Comparison of ENCODE assay signal across 17 cellular contexts in genomic region chr10:124559372-124560132, GRCh38.
DNase-seq lines count a peak whose midpoint lies in the region; ATAC-seq, FAIRE-seq and TF ChIP-seq lines count a peak whose summit lies in the region.
"Had no signal": no experiment of that assay in that cellular context is flagged by ENCODE, and none has a peak within 500 bp of the region (broad histone marks: within the 10 kb centered on the region; RNA-seq: fewer than 3 reads in every experiment).

No MANE protein-coding gene starts in this region.

- H3K27me3 ChIP-seq in K562 (ENCODE audit: control insufficient read depth in 2 of 2, insufficient read depth in 2 of 2, low read length in 2 of 2) (peaks cover 0 to 31% of the 10 kb centered on the region in 2 experiments; a peak in 3 of 5 replicates), heart left ventricle (no peaks in the 10 kb centered on the region), tibial nerve (no peaks in the 10 kb centered on the region), MG63 (no peaks in the 10 kb centered on the region)

- no peaks in the 10 kb centered on the region for H4K20me1 ChIP-seq in K562 (replicated peaks; ENCODE audit: control insufficient read depth, insufficient read depth, low read length)

- H3K4me1 Mint-ChIP-seq in osteocyte (ENCODE audit: unreplicated experiment), result peaks cover 42% of the 10 kb centered on the region
- no peaks in the 10 kb centered on the region for H3K4me1 Mint-ChIP-seq in activated CD4-positive, alpha-beta memory T cell treated with anti-CD3 and anti-CD28 coated beads, Interleukin-2, amount 10 ng/mL, durations not matched to agents 7 days and 5 days
- H3K4me1 Mint-ChIP-seq: activated T-helper 17 cell treated with anti-CD3 and anti-CD28 coated beads, Interleukin-2, amount 50 U/mL, for 72 hours had no signal

- in situ Hi-C loops in K562 (cut with MboI), result no loop called here

- peaks cover 4% of the 10 kb centered on the region for H3K27me3 Mint-ChIP-seq in osteocyte (ENCODE audit: unreplicated experiment)
- H3K27me3 Mint-ChIP-seq in activated CD4-positive, alpha-beta memory T cell treated with anti-CD3 and anti-CD28 coated beads, Interleukin-2, amount 10 ng/mL, durations not matched to agents 7 days and 5 days, result peaks cover 3% of the 10 kb centered on the region
- H3K27me3 Mint-ChIP-seq: activated T-helper 17 cell treated with anti-CD3 and anti-CD28 coated beads, Interleukin-2, amount 50 U/mL, for 72 hours; B cell had no signal

- TF ChIP-seq CTCF in K562 (IDR thresholded peaks at IDR 0.05 in 2 of 3, conservative IDR thresholded peaks at IDR 0.05 in 1 of 3; ENCODE audit: insufficient read depth in 2 of 3, low read depth in 1 of 3, low read length in 3 of 3) (no peak), heart left ventricle (IDR thresholded peaks at IDR 0.05) (no peak), osteocyte (IDR thresholded peaks at IDR 0.05) (no peak), tibial nerve (IDR thresholded peaks at IDR 0.05) (no peak)

- TF ChIP-seq POLR2A in K562 (conservative IDR thresholded peaks at IDR 0.05), result no peak
- no peak for TF ChIP-seq POLR2A in heart left ventricle (IDR thresholded peaks at IDR 0.05)
- TF ChIP-seq POLR2A in tibial nerve (IDR thresholded peaks at IDR 0.05), result no peak

- H3K9me3 ChIP-seq in K562 (replicated peaks; ENCODE audit: control insufficient read depth, insufficient read depth, low read depth, low read length), result no peaks in the 10 kb centered on the region
- H3K9me3 ChIP-seq in heart left ventricle, result peaks cover 0 to 3% (median 0%) of the 10 kb centered on the region in 12 donors
- peaks cover 0 to 7% (median 0%) of the 10 kb centered on the region in 4 donors for H3K9me3 ChIP-seq in tibial nerve
- H3K9me3 ChIP-seq in MG63, result no peaks in the 10 kb centered on the region

- CTCF ChIA-PET in K562 (lab: Yijun Ruan, JAX; ENCODE audit: low intra/inter-chr PET ratio), result no interaction called here
- CTCF ChIA-PET in activated CD4-positive, alpha-beta memory T cell treated with anti-CD3 and anti-CD28 coated beads, Interleukin-2, amount 10 ng/mL, durations not matched to agents 7 days and 5 days (lab: Charles Lee), result no interaction called here

- no peak overlapping the region for H3K4me3 ChIP-seq in K562
- no peak overlapping the region for H3K4me3 ChIP-seq in heart left ventricle
- no peak overlapping the region for H3K4me3 ChIP-seq in tibial nerve
- H3K4me3 ChIP-seq in MG63, result no peak overlapping the region

- H2AFZ ChIP-seq in K562 (ENCODE audit: low read depth, low read length), result no peak overlapping the region

- ATAC-seq in K562 (no peak), heart left ventricle (no peak)
- ATAC-seq: activated T-helper 17 cell treated with anti-CD3 and anti-CD28 coated beads, Interleukin-2, amount 50 U/mL, for 72 hours had no signal

- no TSS peak for BruUV-seq in K562 (replicated peaks; lab: Mats Ljungman, UMichigan)

- H3K4me3 Mint-ChIP-seq in osteocyte (ENCODE audit: unreplicated experiment), result no peak overlapping the region
- H3K4me3 Mint-ChIP-seq in activated CD4-positive, alpha-beta memory T cell treated with anti-CD3 and anti-CD28 coated beads, Interleukin-2, amount 10 ng/mL, durations not matched to agents 7 days and 5 days, result no peak overlapping the region
- H3K4me3 Mint-ChIP-seq: activated T-helper 17 cell treated with anti-CD3 and anti-CD28 coated beads, Interleukin-2, amount 50 U/mL, for 72 hours; B cell had no signal

- no peak for DNase-seq in K562 (ENCODE audit: extremely low read depth in 1 of 4, low spot score in 3 of 4)
- DNase-seq in heart left ventricle, result peak in 3 of 5 donors; percentile 20 to 29 (median 24)
- DNase-seq in osteocyte (ENCODE audit: extremely low spot score, unreplicated experiment), result no peak
- no peak for DNase-seq in tibial nerve (ENCODE audit: low spot score in 2 of 2)
- no peak for DNase-seq in activated CD4-positive, alpha-beta memory T cell treated with anti-CD3 and anti-CD28 coated beads, Interleukin-2, amount 10 ng/mL, durations not matched to agents 7 days and 5 days
- DNase-seq in MG63, result no peak
- DNase-seq in NCI-H1105 (lab: John Stamatoyannopoulos, UW), result no peak
- DNase-seq in NCI-H2081 (lab: John Stamatoyannopoulos, UW), result no peak
- DNase-seq: effector CD4-positive, alpha-beta T cell; NCI-H187 treated with DMSO at 0.1 percent for 48 hours; NCI-H510A treated with DMSO at 0.1 percent for 48 hours; stimulated activated CD4-positive, alpha-beta T cell treated with anti-CD3 and anti-CD28 coated beads, Interleukin-2, amount 100 ng/mL, for 48 hours had no signal

- intact Hi-C loops in K562 (cut with micrococcal nuclease) (no loop called here), heart left ventricle (cut with DNase I) (loop anchor here in 5 of 10 donors (2.0 to 10.0 kb wide), 4 partner anchors 55 to 67 kb away; no protein-coding TSS in a partner anchor)

- H3K9ac ChIP-seq in K562 (ENCODE audit: insufficient read depth in 1 of 2, low read depth in 2 of 2, low read length in 2 of 2), result no peak overlapping the region

- no peak for TF ChIP-seq RAD21 in K562 (CRISPR knock-in tag; conservative IDR thresholded peaks at IDR 0.05 in 1 of 2, IDR thresholded peaks at IDR 0.05 in 1 of 2)

- no peaks in the 10 kb centered on the region for H3K79me2 ChIP-seq in K562 (ENCODE audit: control insufficient read depth, insufficient read depth, low read length)

- no peak overlapping the region for H3K4me2 ChIP-seq in K562 (ENCODE audit: insufficient read depth, low read length)

- no peak for FAIRE-seq in K562 (lab: Jason Lieb, UNC)
- FAIRE-seq: GM18507, TTC549 had no signal

- peak overlapping the region; percentile 75 for H3K27ac Mint-ChIP-seq in osteocyte (ENCODE audit: unreplicated experiment)
- H3K27ac Mint-ChIP-seq in activated CD4-positive, alpha-beta memory T cell treated with anti-CD3 and anti-CD28 coated beads, Interleukin-2, amount 10 ng/mL, durations not matched to agents 7 days and 5 days, result no peak overlapping the region
- H3K27ac Mint-ChIP-seq: activated T-helper 17 cell treated with anti-CD3 and anti-CD28 coated beads, Interleukin-2, amount 50 U/mL, for 72 hours had no signal

- no peak overlapping the region for H3K27ac ChIP-seq in K562 (ENCODE audit: extremely low read depth, low read depth, low read length)
- peak overlapping the region; percentile 56 to 90 (median 85) for H3K27ac ChIP-seq in heart left ventricle
- H3K27ac ChIP-seq in tibial nerve, result peak overlapping the region; percentile 37 to 94 (median 84)
- H3K27ac ChIP-seq: foreskin keratinocyte had no signal

- H3K36me3 ChIP-seq in K562 (ENCODE audit: control insufficient read depth, insufficient read depth, low read length), result no peaks in the 10 kb centered on the region
- H3K36me3 ChIP-seq in heart left ventricle, result no peaks in the 10 kb centered on the region
- H3K36me3 ChIP-seq in tibial nerve, result no peaks in the 10 kb centered on the region
- no peaks in the 10 kb centered on the region for H3K36me3 ChIP-seq in MG63

- POLR2A ChIA-PET in K562 (lab: Yijun Ruan, JAX), result no interaction called here
- POLR2A ChIA-PET in activated CD4-positive, alpha-beta memory T cell treated with anti-CD3 and anti-CD28 coated beads, Interleukin-2, amount 10 ng/mL, durations not matched to agents 7 days and 5 days (lab: Charles Lee), result no interaction called here

- 19% methylated on average over 11 of the region's 11 CpGs for WGBS in K562 (ENCODE audit: insufficient coverage, low coverage, missing lambda C conversion rate)
- WGBS in heart left ventricle, 4 donors, result 79 to 93% (median 88%) methylated on average over 8 to 11 of the region's 11 CpGs
- WGBS in tibial nerve, 2 donors, result 86 to 91% methylated on average over 9 to 11 of the region's 11 CpGs

- peaks cover 5% of the 10 kb centered on the region for H3K36me3 Mint-ChIP-seq in osteocyte (ENCODE audit: unreplicated experiment)
- no peaks in the 10 kb centered on the region for H3K36me3 Mint-ChIP-seq in activated CD4-positive, alpha-beta memory T cell treated with anti-CD3 and anti-CD28 coated beads, Interleukin-2, amount 10 ng/mL, durations not matched to agents 7 days and 5 days (ENCODE audit: low read depth)

- peaks cover 0 to 8% of the 10 kb centered on the region in 2 experiments; a peak in 2 of 5 replicates for H3K4me1 ChIP-seq in K562 (replicated peaks in 1 of 2; ENCODE audit: control insufficient read depth in 2 of 2, insufficient read depth in 2 of 2, low read length in 2 of 2)
- peaks cover 18 to 43% (median 32%) of the 10 kb centered on the region in 12 donors for H3K4me1 ChIP-seq in heart left ventricle
- peaks cover 0 to 36% (median 20%) of the 10 kb centered on the region in 4 donors for H3K4me1 ChIP-seq in tibial nerve
- H3K4me1 ChIP-seq: foreskin keratinocyte had no signal

- TF ChIP-seq EP300 in K562 (IDR thresholded peaks at IDR 0.05; ENCODE audit: low read length) (no peak), tibial nerve (IDR thresholded peaks at IDR 0.05) (no peak)

- H3K9me1 ChIP-seq in K562 (ENCODE audit: control insufficient read depth, insufficient read depth, low read length), result no peaks in the 10 kb centered on the region

- H3K9me3 Mint-ChIP-seq in osteocyte (ENCODE audit: unreplicated experiment), result peaks cover 5% of the 10 kb centered on the region
- H3K9me3 Mint-ChIP-seq in activated CD4-positive, alpha-beta memory T cell treated with anti-CD3 and anti-CD28 coated beads, Interleukin-2, amount 10 ng/mL, durations not matched to agents 7 days and 5 days, result no peaks in the 10 kb centered on the region
- H3K9me3 Mint-ChIP-seq: activated T-helper 17 cell treated with anti-CD3 and anti-CD28 coated beads, Interleukin-2, amount 50 U/mL, for 72 hours had no signal

TF ChIP-seq in K562, 482 proteins besides CTCF, POLR2A, EP300 and RAD21:
- TF ChIP-seq SNRNP70 (optimal IDR thresholded peaks at IDR 0.05; ENCODE audit: low read depth, low read length) (no peak), CEBPG (CRISPR knock-in tag; IDR thresholded peaks at IDR 0.05) (peak; percentile 20; the same call in 1 of the 2 replicates), CEBPG (tag; conservative IDR thresholded peaks at IDR 0.05 in 1 of 2, IDR thresholded peaks at IDR 0.05 in 1 of 2) (no peak), FOXM1 (IDR thresholded peaks at IDR 0.05; ENCODE audit: low read depth) (no peak), FOXM1 (CRISPR knock-in tag; IDR thresholded peaks at IDR 0.05; ENCODE audit: low read depth) (no peak)

Comparison
In these comparisons a context has a peak if more than half of its experiments do, and no peak if none do; other contexts are left out.
1. DNase-seq: peak in heart left ventricle (3 of 5); none in K562 (0 of 4), osteocyte (single experiment), tibial nerve (0 of 2), activated CD4-positive, alpha-beta memory T cell treated with anti-CD3 and anti-CD28 coated beads, Interleukin-2, amount 10 ng/mL, durations not matched to agents 7 days and 5 days (single experiment), MG63 (single experiment), NCI-H1105 (single experiment) and NCI-H2081 (0 of 2).